In the genomic region with DNA sequence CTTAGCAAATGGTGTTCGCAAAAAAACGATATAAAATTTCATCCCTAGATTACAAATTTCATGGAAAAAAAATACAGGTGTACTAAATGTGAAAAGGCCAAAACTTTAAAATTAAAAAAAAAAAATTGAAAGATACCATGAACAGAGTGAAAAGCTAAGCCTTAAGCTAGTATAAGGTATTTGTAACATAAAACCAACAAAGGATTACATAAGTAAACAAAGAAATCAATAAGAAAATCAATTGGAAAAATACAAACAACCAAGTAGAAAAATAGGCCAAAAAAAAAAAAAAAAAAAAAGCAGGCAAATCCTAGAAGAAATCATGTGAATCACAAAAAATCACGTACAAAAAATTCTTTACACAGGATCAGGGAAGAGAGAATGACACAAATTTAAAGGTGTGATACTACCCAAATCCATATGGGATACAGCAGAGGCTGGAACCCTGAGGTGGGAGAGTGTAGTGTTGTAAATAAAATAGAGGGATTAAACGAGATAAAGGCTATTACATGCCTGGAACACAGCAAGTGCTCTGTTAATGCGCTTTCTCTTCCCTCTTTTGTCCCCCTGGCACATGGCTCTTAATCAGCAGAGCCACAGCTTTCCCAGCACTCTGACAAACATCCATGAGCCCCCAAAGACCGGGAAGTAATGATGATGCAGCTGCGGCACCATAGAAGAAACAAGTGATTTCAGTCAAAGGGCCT, we compare ENCODE assay signal across 17 cellular contexts.
"Had no signal": no experiment of that assay in that cellular context is flagged by ENCODE, and none has a peak within 500 bp of the region (broad histone marks: within the 10 kb centered on the region; RNA-seq: fewer than 3 reads in every experiment).

No MANE protein-coding gene starts in this region.

- H2AFZ ChIP-seq: parathyroid adenoma had no signal

- H3K27ac Mint-ChIP-seq: activated CD4-positive, alpha-beta T cell treated with anti-CD3 and anti-CD28 coated beads, Interleukin-2, amount 10 ng/mL, durations not matched to agents 24 days and 14 days; activated CD8-positive, alpha-beta T cell treated with anti-CD3 and anti-CD28 coated beads for 36 hours; activated T-helper 17 cell treated with anti-CD3 and anti-CD28 coated beads, Interleukin-2, amount 50 U/mL, for 72 hours; naive thymus-derived CD4-positive, alpha-beta T cell; stimulated activated naive CD8-positive, alpha-beta T cell treated with anti-CD3 and anti-CD28 coated beads, Interleukin-15, Interleukin-2, amounts not matched to agents 100 ng/mL and 50 ng/mL, for 24 hours had no signal

- H3K27ac ChIP-seq: neutrophil, parathyroid adenoma, skin epidermis, transverse colon, uterus had no signal

- H3K4me3 ChIP-seq: skin epidermis, transverse colon, uterus had no signal

- H3K27me3 ChIP-seq: neutrophil, transverse colon, uterus had no signal

- H3K79me2 ChIP-seq: parathyroid adenoma had no signal

- H3K36me3 ChIP-seq: neutrophil, transverse colon, uterus had no signal

- H3K9me3 Mint-ChIP-seq: activated CD4-positive, alpha-beta T cell treated with anti-CD3 and anti-CD28 coated beads, Interleukin-2, amount 10 ng/mL, durations not matched to agents 24 days and 14 days; activated CD8-positive, alpha-beta T cell treated with anti-CD3 and anti-CD28 coated beads for 36 hours; activated T-helper 17 cell treated with anti-CD3 and anti-CD28 coated beads, Interleukin-2, amount 50 U/mL, for 72 hours; naive thymus-derived CD4-positive, alpha-beta T cell; stimulated activated naive CD8-positive, alpha-beta T cell treated with anti-CD3 and anti-CD28 coated beads, Interleukin-15, Interleukin-2, amounts not matched to agents 100 ng/mL and 50 ng/mL, for 24 hours had no signal

- H3K4me1 ChIP-seq: parathyroid adenoma, transverse colon, uterus had no signal

- H3K4me1 Mint-ChIP-seq: activated CD4-positive, alpha-beta T cell treated with anti-CD3 and anti-CD28 coated beads, Interleukin-2, amount 10 ng/mL, durations not matched to agents 24 days and 14 days; activated T-helper 17 cell treated with anti-CD3 and anti-CD28 coated beads, Interleukin-2, amount 50 U/mL, for 72 hours; naive thymus-derived CD4-positive, alpha-beta T cell had no signal

- H3K27me3 Mint-ChIP-seq: activated CD4-positive, alpha-beta T cell treated with anti-CD3 and anti-CD28 coated beads, Interleukin-2, amount 10 ng/mL, durations not matched to agents 24 days and 14 days; activated CD8-positive, alpha-beta T cell treated with anti-CD3 and anti-CD28 coated beads for 36 hours; activated T-helper 17 cell treated with anti-CD3 and anti-CD28 coated beads, Interleukin-2, amount 50 U/mL, for 72 hours; naive thymus-derived CD4-positive, alpha-beta T cell; stimulated activated naive CD8-positive, alpha-beta T cell treated with anti-CD3 and anti-CD28 coated beads, Interleukin-15, Interleukin-2, amounts not matched to agents 100 ng/mL and 50 ng/mL, for 24 hours had no signal

- H3K9ac ChIP-seq: parathyroid adenoma had no signal

- DNase-seq: activated CD4-positive, alpha-beta T cell treated with anti-CD3 and anti-CD28 coated beads, Interleukin-2, amount 10 ng/mL, durations not matched to agents 24 days and 14 days; activated CD4-positive, CD25-positive, alpha-beta regulatory T cell; activated CD8-positive, alpha-beta T cell treated with anti-CD3 and anti-CD28 coated beads for 36 hours; activated naive CD4-positive, alpha-beta T cell treated with Interleukin-2 at 50 U/mL for 16 hours; activated T-cell treated with anti-CD3 and anti-CD28 coated beads, Interleukin-2, amount 50 U/mL, for 1 hour; cortex of kidney; erythroblast; foreskin melanocyte; mesenchymal stem cell; naive thymus-derived CD4-positive, alpha-beta T cell; transverse colon; uterus had no signal

- H3K9me3 ChIP-seq: neutrophil, transverse colon, uterus had no signal

- ATAC-seq: activated CD8-positive, alpha-beta T cell treated with anti-CD3 and anti-CD28 coated beads for 36 hours; activated T-helper 17 cell treated with anti-CD3 and anti-CD28 coated beads, Interleukin-2, amount 50 U/mL, for 72 hours; naive thymus-derived CD4-positive, alpha-beta T cell had no signal

- H3K4me3 Mint-ChIP-seq: activated CD4-positive, alpha-beta T cell treated with anti-CD3 and anti-CD28 coated beads, Interleukin-2, amount 10 ng/mL, durations not matched to agents 24 days and 14 days; activated CD8-positive, alpha-beta T cell treated with anti-CD3 and anti-CD28 coated beads for 36 hours; activated T-helper 17 cell treated with anti-CD3 and anti-CD28 coated beads, Interleukin-2, amount 50 U/mL, for 72 hours; naive thymus-derived CD4-positive, alpha-beta T cell; stimulated activated naive CD8-positive, alpha-beta T cell treated with anti-CD3 and anti-CD28 coated beads, Interleukin-15, Interleukin-2, amounts not matched to agents 100 ng/mL and 50 ng/mL, for 24 hours had no signal
